ENCODE assay signal across 14 cellular contexts in genomic region chr15:57060799-57061198, GRCh38.
DNase-seq lines count a peak whose midpoint lies in the region; ATAC-seq and TF ChIP-seq lines count a peak whose summit lies in the region.
"Had no signal": no experiment of that assay in that cellular context is flagged by ENCODE, and none has a peak within 500 bp of the region (broad histone marks: within the 10 kb centered on the region; RNA-seq: fewer than 3 reads in every experiment).

No MANE protein-coding gene starts in this region.

- no peak for ATAC-seq in T-helper 17 cell
- ATAC-seq: stimulated activated naive B cell treated with anti-CD40 and anti-IgM and Interleukin-4, amounts not matched to agents 10 μg/mL and 1 μg/mL and 100 μg/mL, for 72 hours had no signal

- no peak overlapping the region for H3K4me3 Mint-ChIP-seq in T-helper 17 cell
- H3K4me3 Mint-ChIP-seq: activated CD4-positive, alpha-beta T cell treated with anti-CD3 and anti-CD28 coated beads, Interleukin-2, amount 10 ng/mL, durations not matched to agents 24 days and 14 days; activated naive CD4-positive, alpha-beta T cell treated with anti-CD3 and anti-CD28 coated beads, Interleukin-2, amount 50 U/mL, for 24 hours; CD4-positive, alpha-beta T cell; stimulated activated naive B cell treated with anti-CD40 and anti-IgM and Interleukin-4, amounts not matched to agents 10 μg/mL and 1 μg/mL and 100 μg/mL, for 72 hours had no signal

- TF ChIP-seq CTCF in AG10803 (conservative IDR thresholded peaks at IDR 0.05; ENCODE audit: low read length) = no peak
- TF ChIP-seq CTCF in spleen (IDR thresholded peaks at IDR 0.05 in 8 of 11, conservative IDR thresholded peaks at IDR 0.05 in 3 of 11) = no peak
- no peak for TF ChIP-seq CTCF in coronary artery (IDR thresholded peaks at IDR 0.05)

- peaks cover 0 to 37% (median 15%) of the 10 kb centered on the region in 6 donors for H3K4me1 ChIP-seq in spleen

- 45 to 68% (median 57%) methylated on average over 2 of the region's 2 CpGs for WGBS in spleen, 5 donors

- no peaks in the 10 kb centered on the region for H3K27me3 Mint-ChIP-seq in T-helper 17 cell
- H3K27me3 Mint-ChIP-seq: activated CD4-positive, alpha-beta T cell treated with anti-CD3 and anti-CD28 coated beads, Interleukin-2, amount 10 ng/mL, durations not matched to agents 24 days and 14 days; activated naive CD4-positive, alpha-beta T cell treated with anti-CD3 and anti-CD28 coated beads, Interleukin-2, amount 50 U/mL, for 24 hours; CD4-positive, alpha-beta T cell; stimulated activated naive B cell treated with anti-CD40 and anti-IgM and Interleukin-4, amounts not matched to agents 10 μg/mL and 1 μg/mL and 100 μg/mL, for 72 hours had no signal

- H3K27ac ChIP-seq in caudate nucleus (ENCODE audit: low read depth, low read length) (peak overlapping the region; percentile 93), spleen (no peak overlapping the region), coronary artery (no peak overlapping the region)

- peak; percentile 65 for DNase-seq in AG10803 (ENCODE audit: low read depth)
- DNase-seq in NCI-H146 treated with DMSO at 0.1 percent for 48 hours (lab: John Stamatoyannopoulos, UW; ENCODE audit: unreplicated experiment) = peak; percentile 2
- DNase-seq in caudate nucleus (lab: John Stamatoyannopoulos, UW) = peak in 14 of 61 donors; percentile 6 to 75 (median 30)
- peak; percentile 85 for DNase-seq in medulla oblongata (ENCODE audit: extremely low spot score)
- no peak for DNase-seq in spleen
- DNase-seq in NCI-H1105 treated with DMSO at 0.1 percent for 48 hours (lab: John Stamatoyannopoulos, UW) = no peak
- no peak for DNase-seq in coronary artery (ENCODE audit: low spot score)
- no peak for DNase-seq in T-helper 17 cell
- DNase-seq: activated CD4-positive, alpha-beta T cell treated with anti-CD3 and anti-CD28 coated beads, Interleukin-2, amount 10 ng/mL, durations not matched to agents 24 days and 14 days; CD4-positive, alpha-beta T cell; NCI-H2081 treated with DMSO at 0.1 percent for 48 hours; Right ventricle myocardium superior; stimulated activated naive B cell treated with anti-CD40 and anti-IgM and Interleukin-4, amounts not matched to agents 10 μg/mL and 1 μg/mL and 100 μg/mL, for 72 hours had no signal

- no peaks in the 10 kb centered on the region for H3K27me3 ChIP-seq in spleen (replicated peaks in 1 of 7)

- H3K4me3 ChIP-seq in AG10803 (ENCODE audit: low read length) (no peak overlapping the region), spleen (no peak overlapping the region), coronary artery (no peak overlapping the region)

- H3K36me3 Mint-ChIP-seq in T-helper 17 cell (ENCODE audit: low read depth) = peaks cover 3% of the 10 kb centered on the region

- no peak overlapping the region for H3K27ac Mint-ChIP-seq in T-helper 17 cell
- H3K27ac Mint-ChIP-seq: activated CD4-positive, alpha-beta T cell treated with anti-CD3 and anti-CD28 coated beads, Interleukin-2, amount 10 ng/mL, durations not matched to agents 24 days and 14 days; activated naive CD4-positive, alpha-beta T cell treated with anti-CD3 and anti-CD28 coated beads, Interleukin-2, amount 50 U/mL, for 24 hours; CD4-positive, alpha-beta T cell; stimulated activated naive B cell treated with anti-CD40 and anti-IgM and Interleukin-4, amounts not matched to agents 10 μg/mL and 1 μg/mL and 100 μg/mL, for 72 hours had no signal

- H3K36me3 ChIP-seq in spleen = peaks cover 0 to 11% (median 0%) of the 10 kb centered on the region in 6 donors

- intact Hi-C loops in spleen (cut with DNase I; ENCODE audit: low total_unique reads) = no loop called here

- peaks cover 22% of the 10 kb centered on the region for H3K4me1 Mint-ChIP-seq in T-helper 17 cell

- no peak for TF ChIP-seq POLR2A in spleen (IDR thresholded peaks at IDR 0.05)

- H3K9me3 ChIP-seq in spleen (no peaks in the 10 kb centered on the region), T-helper 17 cell (ENCODE audit: control insufficient read depth, low read length, poor library complexity, severe bottlenecking) (no peaks in the 10 kb centered on the region)

Comparison
In these comparisons a context has a peak if more than half of its experiments do, and no peak if none do; other contexts are left out.
1. DNase-seq: peak in AG10803 (single experiment), NCI-H146 treated with DMSO at 0.1 percent for 48 hours (single experiment) and medulla oblongata (single experiment); none in spleen (single experiment), NCI-H1105 treated with DMSO at 0.1 percent for 48 hours (single experiment), coronary artery (single experiment) and T-helper 17 cell (0 of 3).